In the genomic region with DNA sequence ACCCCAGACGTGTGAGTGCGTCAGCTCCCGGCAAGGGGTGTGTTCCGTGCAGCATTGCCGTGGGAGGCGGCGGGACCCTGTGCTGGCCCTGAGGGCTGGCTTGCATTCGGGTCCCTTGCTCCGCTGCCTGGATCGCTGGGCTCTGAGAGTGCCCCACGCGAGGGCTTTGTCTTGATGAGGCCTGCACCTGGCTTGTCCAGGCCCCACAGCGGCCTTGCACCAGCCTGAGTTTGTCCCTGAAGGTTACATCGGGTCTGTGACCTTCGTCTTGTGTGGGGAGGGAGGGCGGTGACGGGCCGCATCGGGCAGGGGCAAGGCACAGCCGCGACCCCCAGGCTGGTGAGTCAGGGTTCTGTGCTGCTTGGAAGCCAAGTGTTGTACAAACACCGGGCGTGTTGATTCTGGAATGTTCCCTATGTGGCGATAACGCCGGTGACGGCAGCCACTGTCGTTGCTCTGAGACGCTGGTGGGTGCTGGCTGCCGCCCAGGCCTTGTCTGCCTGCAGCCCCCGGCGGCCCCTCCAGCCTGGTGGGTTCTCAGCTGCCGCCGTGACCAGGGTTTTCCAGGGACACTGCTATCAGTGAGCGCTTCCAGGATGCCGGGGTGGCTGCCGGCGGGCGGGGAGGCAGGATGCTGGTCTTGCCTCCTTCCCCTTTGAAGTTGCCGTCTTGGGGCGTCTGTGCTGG, we compare ENCODE assay signal across 15 cellular contexts. TPM values are rescaled to one million over a fixed set of nuclear protein-coding genes. Genes with fewer than 3 reads are reported as not detected.
DNase-seq lines count a peak whose midpoint lies in the region; ATAC-seq and TF ChIP-seq lines count a peak whose summit lies in the region.
"Had no signal": no experiment of that assay in that cellular context is flagged by ENCODE, and none has a peak within 500 bp of the region (broad histone marks: within the 10 kb centered on the region; RNA-seq: fewer than 3 reads in every experiment).

No MANE protein-coding gene starts in this region.

- no peaks in the 10 kb centered on the region for H4K20me1 ChIP-seq in neural progenitor cell (ENCODE audit: low read depth)

- peak; percentile 55 for DNase-seq in AG08396 (ENCODE audit: low spot score)
- peak; percentile 28 for DNase-seq in SW480 (ENCODE audit: low spot score)
- peak; percentile 23 to 39 for DNase-seq in foreskin fibroblast
- no peak for DNase-seq in nephron progenitor cell
- no peak for DNase-seq in NCI-H345 treated with DMSO at 0.1 percent for 48 hours (lab: John Stamatoyannopoulos, UW; ENCODE audit: unreplicated experiment)
- DNase-seq in uterus: no peak
- DNase-seq in neural progenitor cell (ENCODE audit: low spot score): no peak
- DNase-seq: activated CD8-positive, alpha-beta T cell treated with anti-CD3 and anti-CD28 coated beads, Interleukin-2, amount 10 ng/mL, durations not matched to agents 7 days and 5 days; H7; Kasumi-1; NCI-H446 treated with DMSO at 0.1 percent for 48 hours had no signal

- H3K4me3 Mint-ChIP-seq in nephron progenitor cell: no peak overlapping the region
- H3K4me3 Mint-ChIP-seq in neural progenitor cell: no peak overlapping the region
- H3K4me3 Mint-ChIP-seq: activated CD8-positive, alpha-beta T cell treated with anti-CD3 and anti-CD28 coated beads, Interleukin-2, amount 10 ng/mL, durations not matched to agents 7 days and 5 days; activated naive CD8-positive, alpha-beta T cell; B cell had no signal

- TF ChIP-seq CTCF in foreskin fibroblast (IDR thresholded peaks at IDR 0.05; ENCODE audit: low read depth, low read length) (no peak), nephron progenitor cell (IDR thresholded peaks at IDR 0.05) (no peak), uterus (IDR thresholded peaks at IDR 0.05) (no peak), neural progenitor cell (IDR thresholded peaks at IDR 0.05) (no peak)

- peak overlapping the region; percentile 57 for H3K27ac Mint-ChIP-seq in nephron progenitor cell
- no peak overlapping the region for H3K27ac Mint-ChIP-seq in neural progenitor cell
- H3K27ac Mint-ChIP-seq: activated CD8-positive, alpha-beta T cell treated with anti-CD3 and anti-CD28 coated beads, Interleukin-2, amount 10 ng/mL, durations not matched to agents 7 days and 5 days; activated naive CD8-positive, alpha-beta T cell; B cell had no signal

- no peak for TF ChIP-seq POLR2A in uterus (IDR thresholded peaks at IDR 0.05)

- H3K36me3 ChIP-seq in uterus: no peaks in the 10 kb centered on the region
- H3K36me3 ChIP-seq in neural progenitor cell: no peaks in the 10 kb centered on the region
- H3K36me3 ChIP-seq: prostate gland had no signal

- H3K4me2 ChIP-seq in neural progenitor cell: no peak overlapping the region

- no peaks in the 10 kb centered on the region for H3F3A ChIP-seq in neural progenitor cell (ENCODE audit: low read depth)

- ATAC-seq in GM18873 (IDR thresholded peaks at IDR 0.05; ENCODE audit: low FRiP score, unreplicated experiment): no peak
- ATAC-seq: activated CD8-positive, alpha-beta T cell treated with anti-CD3 and anti-CD28 coated beads, Interleukin-2, amount 10 ng/mL, durations not matched to agents 7 days and 5 days had no signal

- H3K27me3 ChIP-seq in uterus (no peaks in the 10 kb centered on the region), neural progenitor cell (no peaks in the 10 kb centered on the region)

- H3K27ac ChIP-seq in uterus: no peak overlapping the region
- H3K27ac ChIP-seq in neural progenitor cell: no peak overlapping the region
- H3K27ac ChIP-seq: prostate gland had no signal

- intact Hi-C loops in uterus (cut with DNase I; ENCODE audit: low total_unique reads): no loop called here

- no peak overlapping the region for H3K4me3 ChIP-seq in foreskin fibroblast (ENCODE audit: low read depth in 1 of 2, low read length in 2 of 2)
- H3K4me3 ChIP-seq in uterus: no peak overlapping the region
- H3K4me3 ChIP-seq in neural progenitor cell: no peak overlapping the region
- H3K4me3 ChIP-seq: prostate gland had no signal

- H2AFZ ChIP-seq in neural progenitor cell (replicated peaks): no peak overlapping the region

- no peak overlapping the region for H3K9ac ChIP-seq in neural progenitor cell

- H3K4me1 Mint-ChIP-seq in nephron progenitor cell (peaks cover 38% of the 10 kb centered on the region), neural progenitor cell (peaks cover 15% of the 10 kb centered on the region)
- H3K4me1 Mint-ChIP-seq: B cell had no signal

- H3K36me3 Mint-ChIP-seq in nephron progenitor cell (ENCODE audit: low read depth): no peaks in the 10 kb centered on the region
- no peaks in the 10 kb centered on the region for H3K36me3 Mint-ChIP-seq in neural progenitor cell
- H3K36me3 Mint-ChIP-seq: activated naive CD8-positive, alpha-beta T cell had no signal

- H3K27me3 Mint-ChIP-seq in nephron progenitor cell (ENCODE audit: low read depth, poor library complexity) (no peaks in the 10 kb centered on the region), neural progenitor cell (ENCODE audit: insufficient read depth, low read depth) (peaks cover 2% of the 10 kb centered on the region)
- H3K27me3 Mint-ChIP-seq: activated naive CD8-positive, alpha-beta T cell; B cell had no signal

- no peaks in the 10 kb centered on the region for H3K4me1 ChIP-seq in uterus
- peaks cover 10% of the 10 kb centered on the region for H3K4me1 ChIP-seq in neural progenitor cell
- H3K4me1 ChIP-seq: prostate gland had no signal

- no peaks in the 10 kb centered on the region for H3K79me2 ChIP-seq in neural progenitor cell (ENCODE audit: low read depth)

- H3K9me3 Mint-ChIP-seq in nephron progenitor cell (no peaks in the 10 kb centered on the region), neural progenitor cell (no peaks in the 10 kb centered on the region)

- H3K9me3 ChIP-seq in uterus: no peaks in the 10 kb centered on the region
- no peaks in the 10 kb centered on the region for H3K9me3 ChIP-seq in neural progenitor cell (ENCODE audit: low read depth)
- H3K9me3 ChIP-seq: prostate gland had no signal

RNA-seq across cellular contexts. Expression of gene SLX9, which starts 42.9 kb away (rescaled TPM):
- total RNA-seq in uterus (10 to 100 TPM in 2 of 4 donors, 1 to 10 TPM in 1, not detected in 1; 8.6 to 24.3 (median 10.5) TPM), neural progenitor cell (ENCODE audit: low replicate concordance) (4.7 and 17.1 TPM in 2 replicates)

Comparison
In these comparisons a context has a peak if more than half of its experiments do, and no peak if none do; other contexts are left out.
1. DNase-seq: peak in AG08396 (single experiment), SW480 (single experiment) and foreskin fibroblast (2 of 2); none in nephron progenitor cell (single experiment), NCI-H345 treated with DMSO at 0.1 percent for 48 hours (single experiment), uterus (0 of 2) and neural progenitor cell (single experiment).